Comparison of ENCODE assay signal across 8 cellular contexts in genomic region chrX:11787564-11787963, GRCh38. TPM values are rescaled to one million over a fixed set of nuclear protein-coding genes. Genes with fewer than 3 reads are reported as not detected.
DNase-seq lines count a peak whose midpoint lies in the region; ATAC-seq and TF ChIP-seq lines count a peak whose summit lies in the region.

No MANE protein-coding gene starts in this region.

- H3K27ac Mint-ChIP-seq in stimulated activated naive CD8-positive, alpha-beta T cell treated with anti-CD3 and anti-CD28 coated beads, Interleukin-15, amount 100 ng/mL, for 72 hours: peak overlapping the region in 1 of 2 donors; percentile 33

- H3K4me1 ChIP-seq in DOHH2 (ENCODE audit: control insufficient read depth, low read length): peaks cover 3% of the 10 kb centered on the region
- peaks cover 20% of the 10 kb centered on the region for H3K4me1 ChIP-seq in Loucy (ENCODE audit: insufficient read depth, low read length, poor library complexity, severe bottlenecking)

- no peak overlapping the region for H3K27ac ChIP-seq in DOHH2 (ENCODE audit: low read depth, low read length)

- no peaks in the 10 kb centered on the region for H3K27me3 Mint-ChIP-seq in stimulated activated naive CD8-positive, alpha-beta T cell treated with anti-CD3 and anti-CD28 coated beads, Interleukin-15, amount 100 ng/mL, for 72 hours

- peak overlapping the region; percentile 21; the same call in 1 of the 2 replicates for H3K4me2 ChIP-seq in DOHH2 (ENCODE audit: low read length)
- H3K4me2 ChIP-seq in Loucy (ENCODE audit: low read depth, low read length, poor library complexity, severe bottlenecking): no peak overlapping the region

- peak; percentile 76 for ATAC-seq in stimulated activated naive CD8-positive, alpha-beta T cell treated with anti-CD3 and anti-CD28 coated beads, Interleukin-15, amount 100 ng/mL, for 72 hours
- no peak for ATAC-seq in esophagus mucosa

- no peaks in the 10 kb centered on the region for H3K36me3 ChIP-seq in DOHH2 (ENCODE audit: control insufficient read depth, low read length)
- no peaks in the 10 kb centered on the region for H3K36me3 ChIP-seq in Loucy (ENCODE audit: insufficient read depth, low read length)

- H3K9me3 ChIP-seq in DOHH2 (ENCODE audit: control insufficient read depth, insufficient read depth, low read length): no peaks in the 10 kb centered on the region
- H3K9me3 ChIP-seq in Loucy (ENCODE audit: insufficient read depth, low read depth, low read length): no peaks in the 10 kb centered on the region

- H3K4me3 Mint-ChIP-seq in stimulated activated naive CD8-positive, alpha-beta T cell treated with anti-CD3 and anti-CD28 coated beads, Interleukin-15, amount 100 ng/mL, for 72 hours: peak overlapping the region; percentile 72 to 74

- H4K20me1 ChIP-seq in DOHH2 (ENCODE audit: control insufficient read depth, insufficient read depth, low read depth, low read length) (no peaks in the 10 kb centered on the region), Loucy (ENCODE audit: insufficient read depth, low read length, poor library complexity, severe bottlenecking) (no peaks in the 10 kb centered on the region)

- H3K4me3 ChIP-seq in DOHH2 (ENCODE audit: low read length): no peak overlapping the region
- H3K4me3 ChIP-seq in Loucy (ENCODE audit: low read length, poor library complexity, severe bottlenecking): no peak overlapping the region
- H3K4me3 ChIP-seq in fibroblast of pulmonary artery (replicated peaks; ENCODE audit: low read depth, low read length): peak overlapping the region; percentile 47

- peaks cover 34% of the 10 kb centered on the region for H3K4me1 Mint-ChIP-seq in stimulated activated naive CD8-positive, alpha-beta T cell treated with anti-CD3 and anti-CD28 coated beads, Interleukin-15, amount 100 ng/mL, for 72 hours

- H2AFZ ChIP-seq in Loucy (ENCODE audit: low read length): no peak overlapping the region

- peak; percentile 72 for DNase-seq in activated T-cell treated with anti-CD3 and anti-CD28 coated beads, Interleukin-2, amount 50 U/mL, for 1 hour
- peak; percentile 68 for DNase-seq in fibroblast of pulmonary artery (ENCODE audit: low read depth)
- peak in 54 of 56 donors; percentile 0 to 78 (median 29) for DNase-seq in nucleus accumbens (lab: John Stamatoyannopoulos, UW)
- DNase-seq in stimulated activated naive CD8-positive, alpha-beta T cell treated with anti-CD3 and anti-CD28 coated beads, Interleukin-15, amount 100 ng/mL, for 72 hours: peak; percentile 63 to 73
- DNase-seq in NCI-H1694 treated with DMSO at 0.1 percent for 48 hours (lab: John Stamatoyannopoulos, UW): no peak

- H3F3A ChIP-seq in DOHH2 (ENCODE audit: control insufficient read depth, insufficient read depth) (no peaks in the 10 kb centered on the region), Loucy (ENCODE audit: low read depth) (0 out of 2 replicates have a peak, but pooled peaks cover 2% of the 10 kb centered on the region)

- TF ChIP-seq CTCF in DOHH2 (IDR thresholded peaks at IDR 0.05; ENCODE audit: low read depth, low read length, poor library complexity, severe bottlenecking) (peak; percentile 48), Loucy (conservative IDR thresholded peaks at IDR 0.05; ENCODE audit: low read length) (peak; percentile 50), fibroblast of pulmonary artery (IDR thresholded peaks at IDR 0.05; ENCODE audit: low read length, missing control alignments) (peak; percentile 69)

- H3K79me2 ChIP-seq in DOHH2 (ENCODE audit: control insufficient read depth, low read length): no peaks in the 10 kb centered on the region
- no peaks in the 10 kb centered on the region for H3K79me2 ChIP-seq in Loucy (ENCODE audit: insufficient read depth, low read length)

- no peak overlapping the region for H3K9ac ChIP-seq in Loucy (ENCODE audit: low read depth, low read length, poor library complexity, severe bottlenecking)

- no peaks in the 10 kb centered on the region for H3K27me3 ChIP-seq in DOHH2 (ENCODE audit: control insufficient read depth, low read length)
- no peaks in the 10 kb centered on the region for H3K27me3 ChIP-seq in Loucy (ENCODE audit: insufficient read depth, low read length, poor library complexity, severe bottlenecking)

- no peaks in the 10 kb centered on the region for H3K9me3 Mint-ChIP-seq in stimulated activated naive CD8-positive, alpha-beta T cell treated with anti-CD3 and anti-CD28 coated beads, Interleukin-15, amount 100 ng/mL, for 72 hours

- no peaks in the 10 kb centered on the region for H3K9me2 ChIP-seq in DOHH2 (replicated peaks; ENCODE audit: control insufficient read depth, low read length)
- H3K9me2 ChIP-seq in Loucy (replicated peaks; ENCODE audit: low read depth, low read length): no peaks in the 10 kb centered on the region

RNA-seq across cellular contexts. Expression of gene MSL3, which starts 29.5 kb away (rescaled TPM):
- total RNA-seq in esophagus mucosa: 16.0 TPM
